8 cellular contexts compared by ENCODE assay signal in genomic region chr1:111737216-111738132, GRCh38. TPM values are rescaled to one million over a fixed set of nuclear protein-coding genes. Genes with fewer than 3 reads are reported as not detected.
DNase-seq lines count a peak whose midpoint lies in the region; ATAC-seq and TF ChIP-seq lines count a peak whose summit lies in the region.

No MANE protein-coding gene starts in this region.

- no peaks in the 10 kb centered on the region for H3K9me3 Mint-ChIP-seq in chondrocyte (ENCODE audit: low read depth)
- no peaks in the 10 kb centered on the region for H3K9me3 Mint-ChIP-seq in naive thymus-derived CD4-positive, alpha-beta T cell

- no peaks in the 10 kb centered on the region for H4K20me1 ChIP-seq in KMS-11 (ENCODE audit: insufficient read depth)

- H3K9me3 ChIP-seq in naive thymus-derived CD4-positive, alpha-beta T cell (ENCODE audit: control insufficient read depth in 2 of 3, low read length in 3 of 3), result no peaks in the 10 kb centered on the region

- H3K4me1 ChIP-seq in KMS-11 (ENCODE audit: low read depth, poor library complexity, severe bottlenecking), result peaks cover 9% of the 10 kb centered on the region
- H3K4me1 ChIP-seq in naive thymus-derived CD4-positive, alpha-beta T cell (ENCODE audit: control insufficient read depth in 2 of 2, insufficient read depth in 2 of 2, low read length in 2 of 2), result peaks cover 8 to 10% of the 10 kb centered on the region in 2 donors

- DNase-seq in BJ (ENCODE audit: low read depth), result no peak
- no peak for DNase-seq in chondrocyte (ENCODE audit: low spot score)
- peak in 1 of 9 donors; percentile 19 for DNase-seq in naive thymus-derived CD4-positive, alpha-beta T cell
- DNase-seq in DMS153 (lab: John Stamatoyannopoulos, UW), result no peak
- DNase-seq in amniotic stem cell (lab: John Stamatoyannopoulos, UW), result no peak
- DNase-seq in NOMO-1 treated with dmso at 0.1 percent for 144 hours (lab: John Stamatoyannopoulos, UW; ENCODE audit: unreplicated experiment), result no peak
- DNase-seq in cerebellar cortex (ENCODE audit: low spot score), result no peak

- POLR2A ChIA-PET in BJ (lab: Charles Lee), result no interaction called here
- POLR2A ChIA-PET in naive thymus-derived CD4-positive, alpha-beta T cell (lab: Charles Lee), result interaction anchor here (0.6 to 1.9 kb wide), 3 partner anchors 8 to 229 kb away, joined by 3 to 6 read pairs (median 5); no protein-coding TSS in a partner anchor

- H2AFZ ChIP-seq in KMS-11 (ENCODE audit: low read depth), result peak overlapping the region; percentile 79; the same call in 1 of the 2 replicates

- H3K27ac ChIP-seq in KMS-11, result no peak overlapping the region
- no peak overlapping the region for H3K27ac ChIP-seq in naive thymus-derived CD4-positive, alpha-beta T cell (ENCODE audit: low read depth, low read length)

- H3K4me2 ChIP-seq in KMS-11, result peak overlapping the region; percentile 44; the same call in 1 of the 2 replicates

- CTCF ChIA-PET in BJ (lab: Yijun Ruan, JAX), result interaction anchor here (0.5 to 3.0 kb wide), 8 partner anchors 8 to 29 kb away, joined by 3 to 12 read pairs (median 3); no protein-coding TSS in a partner anchor
- CTCF ChIA-PET in naive thymus-derived CD4-positive, alpha-beta T cell (lab: Charles Lee), result interaction anchor here (1.0 to 2.3 kb wide), 4 partner anchors 14 to 255 kb away, joined by 3 to 8 read pairs (median 4); partner anchors contain the start of gene DDX20

- no peaks in the 10 kb centered on the region for H3K27me3 ChIP-seq in BJ (ENCODE audit: control insufficient read depth, insufficient read depth, low read length)
- no peaks in the 10 kb centered on the region for H3K27me3 ChIP-seq in KMS-11 (ENCODE audit: insufficient read depth, low read depth)
- H3K27me3 ChIP-seq in naive thymus-derived CD4-positive, alpha-beta T cell (ENCODE audit: control insufficient read depth in 2 of 2, insufficient read depth in 2 of 2, low read length in 2 of 2), result peaks cover 6 to 17% of the 10 kb centered on the region in 2 donors

- no peaks in the 10 kb centered on the region for H3K36me3 Mint-ChIP-seq in chondrocyte (ENCODE audit: low read depth)
- no peaks in the 10 kb centered on the region for H3K36me3 Mint-ChIP-seq in naive thymus-derived CD4-positive, alpha-beta T cell

- ATAC-seq in naive thymus-derived CD4-positive, alpha-beta T cell, result no peak

- H3K4me3 Mint-ChIP-seq in chondrocyte (ENCODE audit: unreplicated experiment), result peak overlapping the region; percentile 84
- H3K4me3 Mint-ChIP-seq in naive thymus-derived CD4-positive, alpha-beta T cell, result peak overlapping the region; percentile 79 to 95 (median 86)

- H3K27ac Mint-ChIP-seq in chondrocyte (ENCODE audit: unreplicated experiment), result peak overlapping the region; percentile 39
- peak overlapping the region in 3 of 9 donors; percentile 1 to 8 (median 5) for H3K27ac Mint-ChIP-seq in naive thymus-derived CD4-positive, alpha-beta T cell

- intact Hi-C loops in naive thymus-derived CD4-positive, alpha-beta T cell (cut with micrococcal nuclease), result loop anchor here (2.0 to 5.0 kb wide), 2 partner anchors 23 to 535 kb away; partner anchors contain the start of gene DENND2D (in 1 of the 2)

- peaks cover 11% of the 10 kb centered on the region for H3K4me1 Mint-ChIP-seq in chondrocyte (ENCODE audit: low read depth)
- peaks cover 15 to 27% (median 18%) of the 10 kb centered on the region in 7 donors for H3K4me1 Mint-ChIP-seq in naive thymus-derived CD4-positive, alpha-beta T cell

- no peaks in the 10 kb centered on the region for H3K79me2 ChIP-seq in KMS-11 (ENCODE audit: insufficient read depth, low read depth)

- no peaks in the 10 kb centered on the region for H3K36me3 ChIP-seq in BJ (ENCODE audit: control insufficient read depth, insufficient read depth, low read length)
- H3K36me3 ChIP-seq in KMS-11 (ENCODE audit: insufficient read depth), result no peaks in the 10 kb centered on the region
- H3K36me3 ChIP-seq in naive thymus-derived CD4-positive, alpha-beta T cell (ENCODE audit: control insufficient read depth in 2 of 3, insufficient read depth in 3 of 3, low read length in 3 of 3), result no peaks in the 10 kb centered on the region

- H3K4me3 ChIP-seq in BJ (ENCODE audit: low read depth, low read length), result peak overlapping the region; percentile 62; the same call in 1 of the 2 replicates
- no peak overlapping the region for H3K4me3 ChIP-seq in KMS-11 (IDR thresholded peaks at IDR 0.05; ENCODE audit: insufficient read depth, low read depth, low read length)
- H3K4me3 ChIP-seq in naive thymus-derived CD4-positive, alpha-beta T cell (ENCODE audit: low read length), result no peak overlapping the region

- TF ChIP-seq CTCF in BJ (IDR thresholded peaks at IDR 0.05; ENCODE audit: insufficient read depth, low read depth, low read length), result no peak
- TF ChIP-seq CTCF in KMS-11 (conservative IDR thresholded peaks at IDR 0.05; ENCODE audit: low read depth, low read length), result no peak
- TF ChIP-seq CTCF in chondrocyte (IDR thresholded peaks at IDR 0.05), result no peak

- H3K9ac ChIP-seq in KMS-11, result peak overlapping the region; percentile 52; the same call in 1 of the 2 replicates

- H3K27me3 Mint-ChIP-seq in chondrocyte (ENCODE audit: low read depth), result no peaks in the 10 kb centered on the region
- H3K27me3 Mint-ChIP-seq in naive thymus-derived CD4-positive, alpha-beta T cell, result peaks cover 20 to 36% (median 29%) of the 10 kb centered on the region in 5 donors

RNA-seq across cellular contexts. Expression of gene INKA2, which starts 1.7 kb away (rescaled TPM):
- 2.3 and 2.8 TPM in 2 replicates for polyA plus RNA-seq in BJ (2011; rRNA removed)
- polyA minus RNA-seq in BJ (2011; rRNA and poly(A)+ RNA removed), result 1.9 and 4.8 TPM in 2 replicates
- total RNA-seq in chondrocyte, result 2.8 to 5.4 TPM (median 3.6 TPM) in 3 replicates
- total RNA-seq in naive thymus-derived CD4-positive, alpha-beta T cell, result 1 to 10 TPM in 2 of 5 experiments, under 1 TPM in 1, not detected in 2; 0.94 to 5.6 (median 2.3) TPM
- not detected for polyA plus RNA-seq in naive thymus-derived CD4-positive, alpha-beta T cell

RNA-seq across cellular contexts. Expression of gene DDX20, which starts 18.2 kb away (rescaled TPM):
- 6.9 and 12.9 TPM in 2 replicates for polyA plus RNA-seq in BJ (2011; rRNA removed)
- polyA minus RNA-seq in BJ (2011; rRNA and poly(A)+ RNA removed), result 4.8 and 6.0 TPM in 2 replicates
- 9.9 to 10.7 TPM (median 10.0 TPM) in 3 replicates for total RNA-seq in chondrocyte
- 10 to 100 TPM; 12.7 to 27.0 (median 18.7) TPM for total RNA-seq in naive thymus-derived CD4-positive, alpha-beta T cell
- 10 to 100 TPM; 11.6 to 20.7 TPM for polyA plus RNA-seq in naive thymus-derived CD4-positive, alpha-beta T cell
